8 cellular contexts compared by ENCODE assay signal in genomic region chr1:182962554-182963115, GRCh38. TPM values are rescaled to one million over a fixed set of nuclear protein-coding genes. Genes with fewer than 3 reads are reported as not detected.
DNase-seq lines count a peak whose midpoint lies in the region; ATAC-seq and TF ChIP-seq lines count a peak whose summit lies in the region.

No MANE protein-coding gene starts in this region.

- peak; percentile 94 for TF ChIP-seq CTCF in osteocyte (IDR thresholded peaks at IDR 0.05)

- peak; percentile 93 for DNase-seq in EH (ENCODE audit: low read depth)
- peak; percentile 51 for DNase-seq in NCI-H510A (lab: John Stamatoyannopoulos, UW)
- DNase-seq in activated naive CD8-positive, alpha-beta T cell treated with anti-CD3 and anti-CD28 coated beads, Interleukin-2, amount 10 ng/mL, durations not matched to agents 7 days and 5 days, result no peak
- peak; percentile 86 for DNase-seq in Right ventricle myocardium superior
- peak; percentile 88 for DNase-seq in osteocyte (ENCODE audit: extremely low spot score, unreplicated experiment)
- DNase-seq in effector CD8-positive, alpha-beta T cell (lab: John Stamatoyannopoulos, UW), result no peak

- no peaks in the 10 kb centered on the region for H3K9me3 Mint-ChIP-seq in activated naive CD8-positive, alpha-beta T cell treated with anti-CD3 and anti-CD28 coated beads, Interleukin-2, amount 10 ng/mL, durations not matched to agents 7 days and 5 days
- peaks cover 4% of the 10 kb centered on the region for H3K9me3 Mint-ChIP-seq in osteocyte (ENCODE audit: unreplicated experiment)

- POLR2A ChIA-PET in activated naive CD8-positive, alpha-beta T cell treated with anti-CD3 and anti-CD28 coated beads, Interleukin-2, amount 10 ng/mL, durations not matched to agents 7 days and 5 days (lab: Charles Lee), result no interaction called here

- intact Hi-C loops in Right ventricle myocardium superior (cut with DNase I), result loop anchor here (2.0 to 10.0 kb wide), 3 partner anchors 58 to 265 kb away; no protein-coding TSS in a partner anchor

- no peak overlapping the region for H3K4me3 Mint-ChIP-seq in activated naive CD8-positive, alpha-beta T cell treated with anti-CD3 and anti-CD28 coated beads, Interleukin-2, amount 10 ng/mL, durations not matched to agents 7 days and 5 days
- H3K4me3 Mint-ChIP-seq in osteocyte (ENCODE audit: unreplicated experiment), result peak overlapping the region; percentile 60

- peaks cover 13% of the 10 kb centered on the region for H3K27me3 Mint-ChIP-seq in activated naive CD8-positive, alpha-beta T cell treated with anti-CD3 and anti-CD28 coated beads, Interleukin-2, amount 10 ng/mL, durations not matched to agents 7 days and 5 days
- H3K27me3 Mint-ChIP-seq in osteocyte (ENCODE audit: unreplicated experiment), result no peaks in the 10 kb centered on the region

- ATAC-seq in GM19468 (IDR thresholded peaks at IDR 0.05; ENCODE audit: extremely low read depth, unreplicated experiment) (peak; percentile 81), HG03558 (IDR thresholded peaks at IDR 0.05; ENCODE audit: extremely low read depth, unreplicated experiment) (peak; percentile 71), Right ventricle myocardium superior (ENCODE audit: poor library complexity) (peak; percentile 99)
- peak; percentile 66 for ATAC-seq in activated naive CD8-positive, alpha-beta T cell treated with anti-CD3 and anti-CD28 coated beads, Interleukin-2, amount 10 ng/mL, durations not matched to agents 7 days and 5 days (ENCODE audit: low read depth)

- no peak overlapping the region for H3K27ac Mint-ChIP-seq in activated naive CD8-positive, alpha-beta T cell treated with anti-CD3 and anti-CD28 coated beads, Interleukin-2, amount 10 ng/mL, durations not matched to agents 7 days and 5 days
- H3K27ac Mint-ChIP-seq in osteocyte (ENCODE audit: unreplicated experiment), result peak overlapping the region; percentile 92

- no peaks in the 10 kb centered on the region for H3K36me3 Mint-ChIP-seq in activated naive CD8-positive, alpha-beta T cell treated with anti-CD3 and anti-CD28 coated beads, Interleukin-2, amount 10 ng/mL, durations not matched to agents 7 days and 5 days
- H3K36me3 Mint-ChIP-seq in osteocyte (ENCODE audit: unreplicated experiment), result no peaks in the 10 kb centered on the region

- peaks cover 3% of the 10 kb centered on the region for H3K4me1 Mint-ChIP-seq in activated naive CD8-positive, alpha-beta T cell treated with anti-CD3 and anti-CD28 coated beads, Interleukin-2, amount 10 ng/mL, durations not matched to agents 7 days and 5 days
- peaks cover 8% of the 10 kb centered on the region for H3K4me1 Mint-ChIP-seq in osteocyte (ENCODE audit: unreplicated experiment)

RNA-seq across cellular contexts. Expression of gene SHCBP1L, which starts 9.7 kb away (rescaled TPM):
- total RNA-seq in activated naive CD8-positive, alpha-beta T cell treated with anti-CD3 and anti-CD28 coated beads, Interleukin-2, amount 10 ng/mL, durations not matched to agents 7 days and 5 days, result not detected
- total RNA-seq in Right ventricle myocardium superior (not detected), osteocyte (not detected in 2 replicates)

Comparison
In these comparisons a context has a peak if more than half of its experiments do, and no peak if none do; other contexts are left out.
1. DNase-seq: peak in EH (single experiment), NCI-H510A (single experiment), Right ventricle myocardium superior (single experiment) and osteocyte (single experiment); none in activated naive CD8-positive, alpha-beta T cell treated with anti-CD3 and anti-CD28 coated beads, Interleukin-2, amount 10 ng/mL, durations not matched to agents 7 days and 5 days (single experiment) and effector CD8-positive, alpha-beta T cell (single experiment).
2. Peak in every context shown above with its lines, with median percentiles within 50 percentile points of each other: ATAC-seq.